In the genomic region with DNA sequence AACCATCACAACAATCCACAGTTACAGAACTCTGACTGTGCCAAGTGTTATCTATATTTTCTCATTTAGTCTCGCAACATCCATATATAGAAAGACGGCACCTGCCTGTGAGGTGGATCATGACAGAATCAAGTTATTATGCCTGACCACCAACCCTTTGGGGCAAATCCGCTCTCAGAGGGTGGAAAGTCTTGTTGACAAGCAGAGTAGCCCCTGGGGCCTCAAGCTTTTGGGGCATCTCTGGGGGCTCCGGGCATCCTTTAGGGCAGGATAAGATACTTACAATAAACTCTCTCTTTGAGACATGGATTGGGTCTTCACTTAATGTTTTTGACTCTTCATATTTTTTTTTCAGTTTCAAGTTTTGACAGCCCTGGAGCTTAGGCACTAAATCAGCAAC, we compare ENCODE assay signal across 26 cellular contexts.
"Had no signal": no experiment of that assay in that cellular context is flagged by ENCODE, and none has a peak within 500 bp of the region (broad histone marks: within the 10 kb centered on the region; RNA-seq: fewer than 3 reads in every experiment).

No MANE protein-coding gene starts in this region.

- H3K9me3 ChIP-seq: stomach, suprapubic skin, testis, thoracic aorta, thyroid gland, tibial artery, tibial nerve, transverse colon, upper lobe of left lung, upper lobe of right lung, uterus, vagina had no signal

- H3K27me3 ChIP-seq: stomach, suprapubic skin, testis, thyroid gland, tibial artery, tibial nerve, transverse colon, upper lobe of left lung, upper lobe of right lung, uterus, vagina had no signal

- DNase-seq: stimulated activated CD4-positive, alpha-beta T cell treated with anti-CD3 and anti-CD28 coated beads, Interleukin-2, amount 100 ng/mL, for 48 hours; stimulated activated CD4-positive, alpha-beta T cell treated with anti-CD3 and anti-CD28 coated beads, Interleukin-4, amount 100 ng/mL, for 1 hour; stimulated activated CD4-positive, alpha-beta T cell treated with anti-CD3 and anti-CD28 coated beads, Interleukin-4, amount 100 ng/mL, for 24 hours; stimulated activated CD4-positive, alpha-beta T cell treated with anti-CD3 and anti-CD28 coated beads, Interleukin-4, amount 100 ng/mL, for 4 hours; stimulated activated CD8-positive, alpha-beta memory T cell treated with anti-CD3 and anti-CD28 coated beads, Interleukin-4, amount 100 ng/mL, for 48 hours; stimulated activated naive B cell treated with anti-CD40 and anti-IgM and Interleukin-4, amounts not matched to agents 10 μg/mL and 1 μg/mL and 100 μg/mL, for 72 hours; stimulated activated naive CD4-positive, alpha-beta T cell; stimulated activated naive CD4-positive, alpha-beta T cell treated with Interleukin-2 at 50 U/mL for 16 hours; stimulated activated naive CD8-positive, alpha-beta T cell treated with anti-CD3 and anti-CD28 coated beads, Interleukin-15, amount 100 ng/mL, for 72 hours; stimulated activated naive CD8-positive, alpha-beta T cell treated with anti-CD3 and anti-CD28 coated beads, Interleukin-15, Interleukin-2, amounts not matched to agents 100 U/mL and 50 U/mL, for 24 hours; stomach; substantia nigra; testis; thyroid gland; tibial artery; transverse colon; trophoblast cell; upper lobe of left lung; upper lobe of right lung; uterus had no signal

- ATAC-seq: stimulated activated effector memory CD8-positive, alpha-beta T cell treated with anti-CD3 and anti-CD28 coated beads, Interleukin-12 subunit alpha, Interleukin-12 subunit beta, amount 100 ng/mL, for 72 hours; stimulated activated memory B cell treated with anti-CD40 and anti-IgM and Interleukin-4, amounts not matched to agents 10 μg/mL and 1 μg/mL and 100 μg/mL, for 72 hours; stimulated activated naive B cell treated with anti-CD40 and anti-IgM and Interleukin-4, amounts not matched to agents 10 μg/mL and 1 μg/mL and 100 μg/mL, for 72 hours; stimulated activated naive CD8-positive, alpha-beta T cell treated with anti-CD3 and anti-CD28 coated beads, Interleukin-15, amount 100 ng/mL, for 72 hours; stimulated activated naive CD8-positive, alpha-beta T cell treated with anti-CD3 and anti-CD28 coated beads, Interleukin-15, Interleukin-2, amounts not matched to agents 100 U/mL and 50 U/mL, for 24 hours; upper lobe of right lung had no signal

- H3K4me1 ChIP-seq: testis, uterus had no signal

- H3K4me3 ChIP-seq: stomach, suprapubic skin, testis, thoracic aorta, thyroid gland, tibial artery, tibial nerve, transverse colon, upper lobe of left lung, upper lobe of right lung, uterus, vagina had no signal

- H3K36me3 ChIP-seq: stomach, suprapubic skin, thoracic aorta, thyroid gland, tibial artery, tibial nerve, transverse colon, upper lobe of left lung, upper lobe of right lung, uterus, vagina had no signal

- H3K27ac ChIP-seq: stomach, suprapubic skin, testis, thyroid gland, tibial nerve, transverse colon, upper lobe of left lung, upper lobe of right lung, uterus, vagina had no signal
